ENCODE assay signal across 12 cellular contexts in the genomic region with DNA sequence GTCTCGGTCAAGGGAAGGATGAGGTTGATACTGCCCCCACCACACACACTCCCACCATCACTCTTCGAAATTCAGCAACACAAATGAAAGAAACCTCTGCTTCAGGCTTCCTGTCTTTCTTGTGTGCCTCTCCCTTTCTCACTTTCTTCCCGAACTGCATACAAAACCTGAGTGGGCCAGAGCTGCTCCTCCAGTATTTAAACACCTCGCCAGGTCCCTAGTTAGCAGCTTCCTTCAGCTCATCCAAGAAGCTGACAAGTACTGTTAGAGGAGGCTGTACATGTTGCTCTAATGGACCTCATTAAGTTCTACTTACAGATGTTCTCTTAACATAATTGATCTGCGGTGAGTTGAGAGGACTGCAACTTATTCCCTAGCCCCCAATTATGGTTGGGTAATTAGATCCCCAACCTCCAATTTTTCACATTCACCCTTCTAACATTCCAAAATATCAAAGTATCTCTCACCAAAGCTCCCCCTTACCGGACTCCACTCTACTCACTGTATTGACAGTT. TPM values are rescaled to one million over a fixed set of nuclear protein-coding genes. Genes with fewer than 3 reads are reported as not detected.
DNase-seq lines count a peak whose midpoint lies in the region; ATAC-seq and TF ChIP-seq lines count a peak whose summit lies in the region.
"Had no signal": no experiment of that assay in that cellular context is flagged by ENCODE, and none has a peak within 500 bp of the region (broad histone marks: within the 10 kb centered on the region; RNA-seq: fewer than 3 reads in every experiment).

No MANE protein-coding gene starts in this region.

- H2AK5ac ChIP-seq in H9 (ENCODE audit: insufficient read length, low read length) = no peak overlapping the region

- H3K27ac ChIP-seq in H9 (ENCODE audit: insufficient read length, low read depth, low read length) (no peak overlapping the region), subcutaneous abdominal adipose tissue (ENCODE audit: low read depth, low read length) (peak overlapping the region; percentile 83)

- H3K14ac ChIP-seq in H9 (ENCODE audit: insufficient read depth, low read length) = no peak overlapping the region

- H3K27ac Mint-ChIP-seq in H9 = peak overlapping the region in 1 of 3 experiments; percentile 31; a peak in 1 of 7 replicates
- no peak overlapping the region for H3K27ac Mint-ChIP-seq in mesothelial cell of epicardium
- H3K27ac Mint-ChIP-seq in chondrocyte (ENCODE audit: unreplicated experiment) = no peak overlapping the region
- no peak overlapping the region for H3K27ac Mint-ChIP-seq in activated T-helper 2 cell treated with anti-CD3 and anti-CD28 coated beads, Interferon-gamma antibody, Interleukin-2, Interleukin-4, amounts not matched to agents 10 μg/mL and 5 μg/mL and 100 μg/mL, durations not matched to agents 14 hours and 24 hours and 36 hours
- H3K27ac Mint-ChIP-seq: CD4-positive, alpha-beta memory T cell; natural killer cell treated with Interleukin-12 subunit alpha and Interleukin-12 subunit beta and Interleukin-15 and Interleukin-18, amount 100 ng/mL, for 72 hours had no signal

- no peak overlapping the region for H2BK20ac ChIP-seq in H9 (ENCODE audit: low read depth, low read length, poor library complexity, severe bottlenecking)

- TF ChIP-seq CTCF in H9 (conservative IDR thresholded peaks at IDR 0.05) (no peak), mesothelial cell of epicardium (IDR thresholded peaks at IDR 0.05; ENCODE audit: unreplicated experiment) (no peak), chondrocyte (IDR thresholded peaks at IDR 0.05) (no peak)

- no peak overlapping the region for H3K23ac ChIP-seq in H9 (ENCODE audit: insufficient read length, low read depth, low read length)

- no peak overlapping the region for H3K4ac ChIP-seq in H9 (ENCODE audit: low read depth, low read length)

- H3K4me2 ChIP-seq in H9 (ENCODE audit: insufficient read depth, insufficient read length, low read length) = peak overlapping the region; percentile 79

- H3K4me1 ChIP-seq in H9 (ENCODE audit: insufficient read depth, low read length) (peaks cover 5% of the 10 kb centered on the region; the same call in 1 of the 2 replicates), subcutaneous abdominal adipose tissue (ENCODE audit: control insufficient read depth in 5 of 5, insufficient read depth in 5 of 5, low read length in 5 of 5) (peaks cover 0 to 54% (median 26%) of the 10 kb centered on the region in 5 donors)

- H3K79me1 ChIP-seq in H9 (ENCODE audit: insufficient read depth, low read depth, low read length, poor library complexity, severe bottlenecking) = no peaks in the 10 kb centered on the region

- H3K9me3 ChIP-seq in H9 (ENCODE audit: control insufficient read depth, low read depth, low read length) (no peaks in the 10 kb centered on the region), subcutaneous abdominal adipose tissue (ENCODE audit: control insufficient read depth in 5 of 5, low read length in 5 of 5) (no peaks in the 10 kb centered on the region)

- H3K27me3 Mint-ChIP-seq in H9 (ENCODE audit: low read depth) = peaks cover 62% of the 10 kb centered on the region
- peaks cover 75% of the 10 kb centered on the region for H3K27me3 Mint-ChIP-seq in mesothelial cell of epicardium (ENCODE audit: low read depth)
- peaks cover 26% of the 10 kb centered on the region for H3K27me3 Mint-ChIP-seq in chondrocyte (ENCODE audit: low read depth)
- H3K27me3 Mint-ChIP-seq in activated T-helper 2 cell treated with anti-CD3 and anti-CD28 coated beads, Interferon-gamma antibody, Interleukin-2, Interleukin-4, amounts not matched to agents 10 μg/mL and 5 μg/mL and 100 μg/mL, durations not matched to agents 14 hours and 24 hours and 36 hours (ENCODE audit: low read depth) = peaks cover 42% of the 10 kb centered on the region

- no peaks in the 10 kb centered on the region for H3K36me3 ChIP-seq in subcutaneous abdominal adipose tissue (ENCODE audit: control insufficient read depth in 5 of 5, insufficient read depth in 5 of 5, low read length in 5 of 5)

- H3K23me2 ChIP-seq in H9 (ENCODE audit: insufficient read length, low read depth, low read length, poor library complexity, severe bottlenecking) = peaks cover 20% of the 10 kb centered on the region

- H3K18ac ChIP-seq in H9 (ENCODE audit: insufficient read length, low read depth, low read length) = no peak overlapping the region

- no peaks in the 10 kb centered on the region for H4K20me1 ChIP-seq in H9 (ENCODE audit: control insufficient read depth, insufficient read depth, insufficient read length)

- H3K56ac ChIP-seq in H9 (ENCODE audit: insufficient read length, low read depth, low read length) = no peak overlapping the region

- H3K9ac ChIP-seq in H9 (ENCODE audit: extremely low read depth, insufficient read length, low read length) (no peak overlapping the region), subcutaneous abdominal adipose tissue (ENCODE audit: low read length in 5 of 5) (peak overlapping the region in 2 of 5 donors; percentile 78 to 81)

- H3K79me2 ChIP-seq in H9 (ENCODE audit: insufficient read depth, low read length) = no peaks in the 10 kb centered on the region

- WGBS in H9 (ENCODE audit: extremely low coverage, insufficient read length, low lambda C conversion rate) = 100% methylated on average over 1 of the region's 6 CpGs

- intact Hi-C loops in activated T-helper 2 cell treated with anti-CD3 and anti-CD28 coated beads, Interferon-gamma antibody, Interleukin-2, Interleukin-4, amounts not matched to agents 10 μg/mL and 5 μg/mL and 100 μg/mL, durations not matched to agents 14 hours and 24 hours and 36 hours (cut with micrococcal nuclease) = no loop called here

- H4K91ac ChIP-seq in H9 (ENCODE audit: insufficient read length, low read depth, low read length) = no peak overlapping the region

- H2BK5ac ChIP-seq in H9 (ENCODE audit: insufficient read length, low read length) = no peak overlapping the region

- H3K4me3 Mint-ChIP-seq in H9 = peak overlapping the region in 1 of 2 experiments; percentile 72; a peak in 3 of 5 replicates
- no peak overlapping the region for H3K4me3 Mint-ChIP-seq in mesothelial cell of epicardium
- H3K4me3 Mint-ChIP-seq in chondrocyte (ENCODE audit: unreplicated experiment) = no peak overlapping the region
- H3K4me3 Mint-ChIP-seq in activated T-helper 2 cell treated with anti-CD3 and anti-CD28 coated beads, Interferon-gamma antibody, Interleukin-2, Interleukin-4, amounts not matched to agents 10 μg/mL and 5 μg/mL and 100 μg/mL, durations not matched to agents 14 hours and 24 hours and 36 hours (ENCODE audit: low read depth) = no peak overlapping the region
- H3K4me3 Mint-ChIP-seq: natural killer cell treated with Interleukin-12 subunit alpha and Interleukin-12 subunit beta and Interleukin-15 and Interleukin-18, amount 100 ng/mL, for 72 hours had no signal

- H2BK120ac ChIP-seq in H9 (ENCODE audit: low read depth, low read length, poor library complexity, severe bottlenecking) = no peak overlapping the region

- H4K8ac ChIP-seq in H9 (replicated peaks; ENCODE audit: insufficient read length, low read depth, low read length) = no peak overlapping the region

- no peak overlapping the region for H4K5ac ChIP-seq in H9 (ENCODE audit: insufficient read length, low read depth, low read length)

- no peak for ATAC-seq in HG02798 (IDR thresholded peaks at IDR 0.05; ENCODE audit: poor library complexity, unreplicated experiment)
- ATAC-seq: natural killer cell treated with Interleukin-12 subunit alpha and Interleukin-12 subunit beta and Interleukin-15 and Interleukin-18, amount 100 ng/mL, for 72 hours had no signal

- H3K4me3 ChIP-seq in subcutaneous abdominal adipose tissue (ENCODE audit: low read depth in 1 of 5, low read length in 5 of 5) = peak overlapping the region; percentile 37 to 65 (median 59)

- no peak overlapping the region for H3T11ph ChIP-seq in H9 (ENCODE audit: low read length)

- no peak overlapping the region for H2AFZ ChIP-seq in H9 (ENCODE audit: low read length)

- DNase-seq in H9 (no peak), NCI-H748 treated with DMSO at 0.1 percent for 48 hours (lab: John Stamatoyannopoulos, UW) (peak; percentile 36), inferior parietal cortex (ENCODE audit: extremely low spot score) (peak; percentile 40), mesothelial cell of epicardium (ENCODE audit: low spot score in 2 of 2, unreplicated experiment in 2 of 2) (no peak), chondrocyte (ENCODE audit: low spot score) (no peak)
- DNase-seq in activated T-helper 2 cell treated with anti-CD3 and anti-CD28 coated beads, Interferon-gamma antibody, Interleukin-2, Interleukin-4, amounts not matched to agents 10 μg/mL and 5 μg/mL and 100 μg/mL, durations not matched to agents 14 hours and 24 hours and 36 hours (ENCODE audit: low spot score) = no peak
- DNase-seq: CD4-positive, alpha-beta memory T cell; NCI-H187 treated with DMSO at 0.1 percent for 48 hours had no signal

- H3K27me3 ChIP-seq in H9 (ENCODE audit: insufficient read depth, low read length) (peaks cover 5% of the 10 kb centered on the region; the same call in 1 of the 2 replicates), subcutaneous abdominal adipose tissue (ENCODE audit: control insufficient read depth in 5 of 5, insufficient read depth in 4 of 5, low read length in 5 of 5) (peaks cover 0 to 1% (median 0%) of the 10 kb centered on the region in 5 donors)

- H3K36me3 Mint-ChIP-seq in H9 (ENCODE audit: insufficient read depth in 1 of 3, low read depth in 3 of 3) = no peaks in the 10 kb centered on the region
- H3K36me3 Mint-ChIP-seq in mesothelial cell of epicardium = no peaks in the 10 kb centered on the region
- no peaks in the 10 kb centered on the region for H3K36me3 Mint-ChIP-seq in chondrocyte (ENCODE audit: low read depth)
- no peaks in the 10 kb centered on the region for H3K36me3 Mint-ChIP-seq in activated T-helper 2 cell treated with anti-CD3 and anti-CD28 coated beads, Interferon-gamma antibody, Interleukin-2, Interleukin-4, amounts not matched to agents 10 μg/mL and 5 μg/mL and 100 μg/mL, durations not matched to agents 14 hours and 24 hours and 36 hours (ENCODE audit: low read depth)
- H3K36me3 Mint-ChIP-seq: CD4-positive, alpha-beta memory T cell had no signal

- H3K4me1 Mint-ChIP-seq in H9 (peaks cover 50 to 63% of the 10 kb centered on the region in 2 experiments), mesothelial cell of epicardium (peaks cover 36% of the 10 kb centered on the region), chondrocyte (ENCODE audit: low read depth) (peaks cover 18% of the 10 kb centered on the region)
- H3K4me1 Mint-ChIP-seq in activated T-helper 2 cell treated with anti-CD3 and anti-CD28 coated beads, Interferon-gamma antibody, Interleukin-2, Interleukin-4, amounts not matched to agents 10 μg/mL and 5 μg/mL and 100 μg/mL, durations not matched to agents 14 hours and 24 hours and 36 hours (ENCODE audit: low read depth) = peaks cover 8% of the 10 kb centered on the region

- no peak overlapping the region for H2BK15ac ChIP-seq in H9 (ENCODE audit: low read depth, low read length)

- H3K9me3 Mint-ChIP-seq in H9 (no peaks in the 10 kb centered on the region; a peak in 1 of 5 replicates), mesothelial cell of epicardium (no peaks in the 10 kb centered on the region), chondrocyte (ENCODE audit: low read depth) (no peaks in the 10 kb centered on the region)
- no peaks in the 10 kb centered on the region for H3K9me3 Mint-ChIP-seq in activated T-helper 2 cell treated with anti-CD3 and anti-CD28 coated beads, Interferon-gamma antibody, Interleukin-2, Interleukin-4, amounts not matched to agents 10 μg/mL and 5 μg/mL and 100 μg/mL, durations not matched to agents 14 hours and 24 hours and 36 hours

- H2BK12ac ChIP-seq in H9 (ENCODE audit: insufficient read length, low read depth, low read length) = no peak overlapping the region

RNA-seq across cellular contexts. Expression of gene LMO3, which starts 4.1 kb away (rescaled TPM):
- total RNA-seq in H9 (2021) (not detected in 2 replicates), mesothelial cell of epicardium (0.53 to 0.69 TPM (median 0.61 TPM) in 3 replicates), chondrocyte (0.31 to 0.57 TPM in 2 of 3 replicates, not detected in the other)
- total RNA-seq in activated T-helper 2 cell treated with anti-CD3 and anti-CD28 coated beads, Interferon-gamma antibody, Interleukin-2, Interleukin-4, amounts not matched to agents 10 μg/mL and 5 μg/mL and 100 μg/mL, durations not matched to agents 14 hours and 24 hours and 36 hours = not detected in 2 replicates
- total RNA-seq: CD4-positive, alpha-beta memory T cell; endothelial cell of umbilical vein; natural killer cell treated with Interleukin-12 subunit alpha and Interleukin-12 subunit beta and Interleukin-15 and Interleukin-18, amount 100 ng/mL, for 72 hours had no signal

Comparison
In these comparisons a context has a peak if more than half of its experiments do, and no peak if none do; other contexts are left out.
1. DNase-seq: peak in NCI-H748 treated with DMSO at 0.1 percent for 48 hours (single experiment) and inferior parietal cortex (single experiment); none in H9 (single experiment), mesothelial cell of epicardium (0 of 2), chondrocyte (single experiment) and activated T-helper 2 cell treated with anti-CD3 and anti-CD28 coated beads, Interferon-gamma antibody, Interleukin-2, Interleukin-4, amounts not matched to agents 10 μg/mL and 5 μg/mL and 100 μg/mL, durations not matched to agents 14 hours and 24 hours and 36 hours (single experiment).